Comparison of ENCODE assay signal across 1 cellular context in the genomic region with DNA sequence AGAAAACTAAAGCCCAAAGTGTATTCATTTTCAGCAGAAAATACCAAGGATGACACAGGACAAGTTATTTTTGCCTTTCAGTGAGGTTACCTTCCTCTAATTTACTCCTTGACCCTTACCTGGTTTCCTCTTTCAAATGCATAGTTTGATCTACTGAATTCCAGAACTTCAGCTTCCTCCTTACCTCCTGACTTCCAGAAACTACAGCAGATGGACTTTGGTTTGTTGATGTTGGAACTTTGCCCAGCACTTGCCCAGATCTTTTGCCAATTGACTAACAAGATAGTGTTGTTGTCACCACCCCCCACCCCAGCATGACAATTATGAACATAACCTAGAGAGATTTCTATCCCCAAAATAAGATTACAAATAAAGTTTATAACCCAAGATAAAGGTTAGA.
TF ChIP-seq lines count a peak whose summit lies in the region.

No MANE protein-coding gene starts in this region.

TF ChIP-seq in HEK293, 187 proteins besides CTCF, POLR2A, EP300 and RAD21 (continued from another document):
- TF ChIP-seq, protein P1, sequence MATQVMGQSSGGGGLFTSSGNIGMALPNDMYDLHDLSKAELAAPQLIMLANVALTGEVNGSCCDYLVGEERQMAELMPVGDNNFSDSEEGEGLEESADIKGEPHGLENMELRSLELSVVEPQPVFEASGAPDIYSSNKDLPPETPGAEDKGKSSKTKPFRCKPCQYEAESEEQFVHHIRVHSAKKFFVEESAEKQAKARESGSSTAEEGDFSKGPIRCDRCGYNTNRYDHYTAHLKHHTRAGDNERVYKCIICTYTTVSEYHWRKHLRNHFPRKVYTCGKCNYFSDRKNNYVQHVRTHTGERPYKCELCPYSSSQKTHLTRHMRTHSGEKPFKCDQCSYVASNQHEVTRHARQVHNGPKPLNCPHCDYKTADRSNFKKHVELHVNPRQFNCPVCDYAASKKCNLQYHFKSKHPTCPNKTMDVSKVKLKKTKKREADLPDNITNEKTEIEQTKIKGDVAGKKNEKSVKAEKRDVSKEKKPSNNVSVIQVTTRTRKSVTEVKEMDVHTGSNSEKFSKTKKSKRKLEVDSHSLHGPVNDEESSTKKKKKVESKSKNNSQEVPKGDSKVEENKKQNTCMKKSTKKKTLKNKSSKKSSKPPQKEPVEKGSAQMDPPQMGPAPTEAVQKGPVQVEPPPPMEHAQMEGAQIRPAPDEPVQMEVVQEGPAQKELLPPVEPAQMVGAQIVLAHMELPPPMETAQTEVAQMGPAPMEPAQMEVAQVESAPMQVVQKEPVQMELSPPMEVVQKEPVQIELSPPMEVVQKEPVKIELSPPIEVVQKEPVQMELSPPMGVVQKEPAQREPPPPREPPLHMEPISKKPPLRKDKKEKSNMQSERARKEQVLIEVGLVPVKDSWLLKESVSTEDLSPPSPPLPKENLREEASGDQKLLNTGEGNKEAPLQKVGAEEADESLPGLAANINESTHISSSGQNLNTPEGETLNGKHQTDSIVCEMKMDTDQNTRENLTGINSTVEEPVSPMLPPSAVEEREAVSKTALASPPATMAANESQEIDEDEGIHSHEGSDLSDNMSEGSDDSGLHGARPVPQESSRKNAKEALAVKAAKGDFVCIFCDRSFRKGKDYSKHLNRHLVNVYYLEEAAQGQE (tag by site-specific recombination; IDR thresholded peaks at IDR 0.05) = no peak
- TF ChIP-seq ZNF133 (tag by site-specific recombination; IDR thresholded peaks at IDR 0.05) = no peak
- peak; percentile 37; the same call in 1 of the 2 replicates for TF ChIP-seq WT1 (tag by site-specific recombination; IDR thresholded peaks at IDR 0.05)
- TF ChIP-seq, protein P2, sequence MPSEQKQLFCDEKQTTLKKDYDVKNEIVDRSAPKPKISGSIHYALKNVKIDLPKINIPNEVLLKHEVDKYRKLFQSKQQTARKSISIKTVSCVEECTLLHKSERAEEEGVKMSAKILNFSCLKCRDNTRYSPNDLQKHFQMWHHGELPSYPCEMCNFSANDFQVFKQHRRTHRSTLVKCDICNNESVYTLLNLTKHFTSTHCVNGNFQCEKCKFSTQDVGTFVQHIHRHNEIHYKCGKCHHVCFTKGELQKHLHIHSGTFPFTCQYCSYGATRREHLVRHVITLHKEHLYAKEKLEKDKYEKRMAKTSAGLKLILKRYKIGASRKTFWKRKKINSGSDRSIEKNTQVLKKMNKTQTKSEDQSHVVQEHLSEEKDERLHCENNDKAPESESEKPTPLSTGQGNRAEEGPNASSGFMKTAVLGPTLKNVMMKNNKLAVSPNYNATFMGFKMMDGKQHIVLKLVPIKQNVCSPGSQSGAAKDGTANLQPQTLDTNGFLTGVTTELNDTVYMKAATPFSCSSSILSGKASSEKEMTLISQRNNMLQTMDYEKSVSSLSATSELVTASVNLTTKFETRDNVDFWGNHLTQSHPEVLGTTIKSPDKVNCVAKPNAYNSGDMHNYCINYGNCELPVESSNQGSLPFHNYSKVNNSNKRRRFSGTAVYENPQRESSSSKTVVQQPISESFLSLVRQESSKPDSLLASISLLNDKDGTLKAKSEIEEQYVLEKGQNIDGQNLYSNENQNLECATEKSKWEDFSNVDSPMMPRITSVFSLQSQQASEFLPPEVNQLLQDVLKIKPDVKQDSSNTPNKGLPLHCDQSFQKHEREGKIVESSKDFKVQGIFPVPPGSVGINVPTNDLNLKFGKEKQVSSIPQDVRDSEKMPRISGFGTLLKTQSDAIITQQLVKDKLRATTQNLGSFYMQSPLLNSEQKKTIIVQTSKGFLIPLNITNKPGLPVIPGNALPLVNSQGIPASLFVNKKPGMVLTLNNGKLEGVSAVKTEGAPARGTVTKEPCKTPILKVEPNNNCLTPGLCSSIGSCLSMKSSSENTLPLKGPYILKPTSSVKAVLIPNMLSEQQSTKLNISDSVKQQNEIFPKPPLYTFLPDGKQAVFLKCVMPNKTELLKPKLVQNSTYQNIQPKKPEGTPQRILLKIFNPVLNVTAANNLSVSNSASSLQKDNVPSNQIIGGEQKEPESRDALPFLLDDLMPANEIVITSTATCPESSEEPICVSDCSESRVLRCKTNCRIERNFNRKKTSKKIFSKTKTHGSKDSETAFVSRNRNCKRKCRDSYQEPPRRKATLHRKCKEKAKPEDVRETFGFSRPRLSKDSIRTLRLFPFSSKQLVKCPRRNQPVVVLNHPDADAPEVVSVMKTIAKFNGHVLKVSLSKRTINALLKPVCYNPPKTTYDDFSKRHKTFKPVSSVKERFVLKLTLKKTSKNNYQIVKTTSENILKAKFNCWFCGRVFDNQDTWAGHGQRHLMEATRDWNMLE (tag by site-specific recombination; conservative IDR thresholded peaks at IDR 0.05; ENCODE audit: low read depth) = no peak
- TF ChIP-seq ZNF138 (tag by site-specific recombination; IDR thresholded peaks at IDR 0.05; ENCODE audit: borderline replicate concordance) = no peak
- peak; percentile 48; the same call in 1 of the 2 replicates for TF ChIP-seq OSR2 (tag by site-specific recombination; IDR thresholded peaks at IDR 0.05)
- TF ChIP-seq, protein P3, sequence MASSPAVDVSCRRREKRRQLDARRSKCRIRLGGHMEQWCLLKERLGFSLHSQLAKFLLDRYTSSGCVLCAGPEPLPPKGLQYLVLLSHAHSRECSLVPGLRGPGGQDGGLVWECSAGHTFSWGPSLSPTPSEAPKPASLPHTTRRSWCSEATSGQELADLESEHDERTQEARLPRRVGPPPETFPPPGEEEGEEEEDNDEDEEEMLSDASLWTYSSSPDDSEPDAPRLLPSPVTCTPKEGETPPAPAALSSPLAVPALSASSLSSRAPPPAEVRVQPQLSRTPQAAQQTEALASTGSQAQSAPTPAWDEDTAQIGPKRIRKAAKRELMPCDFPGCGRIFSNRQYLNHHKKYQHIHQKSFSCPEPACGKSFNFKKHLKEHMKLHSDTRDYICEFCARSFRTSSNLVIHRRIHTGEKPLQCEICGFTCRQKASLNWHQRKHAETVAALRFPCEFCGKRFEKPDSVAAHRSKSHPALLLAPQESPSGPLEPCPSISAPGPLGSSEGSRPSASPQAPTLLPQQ (tag by site-specific recombination; IDR thresholded peaks at IDR 0.05) = no peak
- TF ChIP-seq ZNF433 (tag by site-specific recombination; IDR thresholded peaks at IDR 0.05; ENCODE audit: low read depth) = no peak
- TF ChIP-seq, protein P4, sequence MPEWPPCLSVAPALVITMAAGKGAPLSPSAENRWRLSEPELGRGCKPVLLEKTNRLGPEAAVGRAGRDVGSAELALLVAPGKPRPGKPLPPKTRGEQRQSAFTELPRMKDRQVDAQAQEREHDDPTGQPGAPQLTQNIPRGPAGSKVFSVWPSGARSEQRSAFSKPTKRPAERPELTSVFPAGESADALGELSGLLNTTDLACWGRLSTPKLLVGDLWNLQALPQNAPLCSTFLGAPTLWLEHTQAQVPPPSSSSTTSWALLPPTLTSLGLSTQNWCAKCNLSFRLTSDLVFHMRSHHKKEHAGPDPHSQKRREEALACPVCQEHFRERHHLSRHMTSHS (tag by site-specific recombination; IDR thresholded peaks at IDR 0.05) = no peak
- TF ChIP-seq ZNF16 (tag by site-specific recombination; IDR thresholded peaks at IDR 0.05; ENCODE audit: low read depth) = no peak
- TF ChIP-seq ZFHX2 (tag by site-specific recombination; conservative IDR thresholded peaks at IDR 0.05) = no peak
- no peak for TF ChIP-seq ZNF785 (tag by site-specific recombination; IDR thresholded peaks at IDR 0.05)
- TF ChIP-seq ZNF354C (tag by site-specific recombination; IDR thresholded peaks at IDR 0.05; ENCODE audit: borderline replicate concordance, low read depth) = no peak
- TF ChIP-seq ZNF792 (tag by site-specific recombination; IDR thresholded peaks at IDR 0.05) = no peak
- no peak for TF ChIP-seq ZNF112 (tag by site-specific recombination; IDR thresholded peaks at IDR 0.05)
TF ChIP-seq in HEK293: peak in this region for 3.
